Comparison of ENCODE assay signal across 17 cellular contexts in the genomic region with DNA sequence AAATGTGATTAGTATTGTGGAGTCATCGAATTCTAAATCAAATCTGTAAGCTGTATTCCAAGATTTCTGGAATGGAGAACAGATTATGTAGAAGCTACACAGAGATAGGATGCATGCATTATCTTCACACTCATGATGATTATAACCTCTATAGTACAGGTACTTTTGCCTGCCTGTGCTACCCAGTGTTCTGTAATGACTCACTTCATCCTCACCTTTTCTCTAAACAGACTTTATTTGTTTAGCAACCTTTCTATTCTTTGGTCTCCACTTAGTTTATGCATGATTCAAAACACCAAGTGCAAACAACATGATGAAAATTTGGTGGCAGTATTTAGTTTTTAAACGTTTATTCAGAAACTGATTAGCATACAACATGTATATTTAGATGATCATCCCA.
A peak's percentile ranks its signal among the peaks of the same experiment; 100 is the strongest.
DNase-seq lines count a peak whose midpoint lies in the region; ATAC-seq, FAIRE-seq and TF ChIP-seq lines count a peak whose summit lies in the region.
"Had no signal": no experiment of that assay in that cellular context is flagged by ENCODE, and none has a peak within 500 bp of the region (broad histone marks: within the 10 kb centered on the region; RNA-seq: fewer than 3 reads in every experiment).

No MANE protein-coding gene starts in this region.

- ATAC-seq in RWPE2 (ENCODE audit: low read depth) (peak; percentile 36; the same call in 1 of the 3 replicates), HG03139 (IDR thresholded peaks at IDR 0.05; ENCODE audit: unreplicated experiment) (no peak)
- no peak for ATAC-seq in CD4-positive, alpha-beta T cell (ENCODE audit: poor library complexity)
- ATAC-seq: GM23338 had no signal

- H3K4me3 ChIP-seq in RWPE2 (ENCODE audit: severe bottlenecking), result no peak overlapping the region
- H3K4me3 ChIP-seq: GM23338 had no signal

- no peaks in the 10 kb centered on the region for H3K4me1 ChIP-seq in RWPE2 (ENCODE audit: insufficient read depth, poor library complexity, severe bottlenecking)

- no peak overlapping the region for H3K4me3 Mint-ChIP-seq in CD4-positive, alpha-beta T cell
- H3K4me3 Mint-ChIP-seq: CD14-positive monocyte; CD8-positive, alpha-beta memory T cell; GM23338 had no signal

- DNase-seq in DMS53 (lab: John Stamatoyannopoulos, UW) (peak; percentile 77), NCI-H146 treated with DMSO at 0.1 percent for 48 hours (lab: John Stamatoyannopoulos, UW; ENCODE audit: unreplicated experiment) (peak; percentile 14), RWPE2 (ENCODE audit: low spot score) (no peak), DMS79 (lab: John Stamatoyannopoulos, UW) (no peak)
- no peak for DNase-seq in CD4-positive, alpha-beta T cell
- DNase-seq: Calu3; CD8-positive, alpha-beta memory T cell; DMS 273 treated with DMSO at 0.1 percent for 48 hours; DND-41; GDM1; H7 had no signal

- peaks cover 2% of the 10 kb centered on the region for H3K27me3 Mint-ChIP-seq in CD4-positive, alpha-beta T cell
- H3K27me3 Mint-ChIP-seq: CD8-positive, alpha-beta memory T cell had no signal

- CTCF ChIA-PET in CD4-positive, alpha-beta T cell (lab: Charles Lee), result no interaction called here

- H3K27ac Mint-ChIP-seq in CD4-positive, alpha-beta T cell, result no peak overlapping the region
- H3K27ac Mint-ChIP-seq: CD14-positive monocyte; CD8-positive, alpha-beta memory T cell; GM23338 had no signal

- H3K9me3 Mint-ChIP-seq in CD4-positive, alpha-beta T cell, result no peaks in the 10 kb centered on the region
- H3K9me3 Mint-ChIP-seq: GM23338 had no signal

- H3K9me3 ChIP-seq in RWPE2 (ENCODE audit: severe bottlenecking), result no peaks in the 10 kb centered on the region
- no peaks in the 10 kb centered on the region for H3K9me3 ChIP-seq in CD4-positive, alpha-beta T cell (ENCODE audit: control insufficient read depth, low read length)

- POLR2A ChIA-PET in CD4-positive, alpha-beta T cell (lab: Charles Lee), result no interaction called here

- no peaks in the 10 kb centered on the region for H3K36me3 Mint-ChIP-seq in CD4-positive, alpha-beta T cell (ENCODE audit: low read depth)
- H3K36me3 Mint-ChIP-seq: CD8-positive, alpha-beta memory T cell had no signal

- no peak overlapping the region for H3K27ac ChIP-seq in RWPE2 (ENCODE audit: poor library complexity, severe bottlenecking)
- H3K27ac ChIP-seq in CD4-positive, alpha-beta T cell (ENCODE audit: low read depth, low read length), result no peak overlapping the region
- H3K27ac ChIP-seq: HL-60 had no signal

- H3K4me1 Mint-ChIP-seq in CD4-positive, alpha-beta T cell (ENCODE audit: low read depth), result no peaks in the 10 kb centered on the region
- H3K4me1 Mint-ChIP-seq: CD14-positive monocyte; CD8-positive, alpha-beta memory T cell; GM23338 had no signal

- H3K36me3 ChIP-seq in RWPE2 (ENCODE audit: low read depth), result no peaks in the 10 kb centered on the region

- intact Hi-C loops in CD4-positive, alpha-beta T cell (cut with DNase I, micrococcal nuclease), result no loop called here

- H3K27me3 ChIP-seq in RWPE2 (ENCODE audit: insufficient read depth, poor library complexity, severe bottlenecking), result no peaks in the 10 kb centered on the region
- no peaks in the 10 kb centered on the region for H3K27me3 ChIP-seq in CD4-positive, alpha-beta T cell (ENCODE audit: control insufficient read depth, insufficient read depth, low read length)

- TF ChIP-seq CTCF in RWPE2 (IDR thresholded peaks at IDR 0.05; ENCODE audit: poor library complexity, severe bottlenecking), result no peak
- no peak for TF ChIP-seq CTCF in CD4-positive, alpha-beta T cell (IDR thresholded peaks at IDR 0.05)

- FAIRE-seq in islet of Langerhans (lab: Jason Lieb, UNC), result peak; percentile 41
- FAIRE-seq: GM12892 had no signal

Comparison
In these comparisons a context has a peak if more than half of its experiments do, and no peak if none do; other contexts are left out.
1. DNase-seq: peak in DMS53 (single experiment) and NCI-H146 treated with DMSO at 0.1 percent for 48 hours (single experiment); none in RWPE2 (single experiment), CD4-positive, alpha-beta T cell (0 of 10) and DMS79 (single experiment).